17 cellular contexts compared by ENCODE assay signal in the genomic region with DNA sequence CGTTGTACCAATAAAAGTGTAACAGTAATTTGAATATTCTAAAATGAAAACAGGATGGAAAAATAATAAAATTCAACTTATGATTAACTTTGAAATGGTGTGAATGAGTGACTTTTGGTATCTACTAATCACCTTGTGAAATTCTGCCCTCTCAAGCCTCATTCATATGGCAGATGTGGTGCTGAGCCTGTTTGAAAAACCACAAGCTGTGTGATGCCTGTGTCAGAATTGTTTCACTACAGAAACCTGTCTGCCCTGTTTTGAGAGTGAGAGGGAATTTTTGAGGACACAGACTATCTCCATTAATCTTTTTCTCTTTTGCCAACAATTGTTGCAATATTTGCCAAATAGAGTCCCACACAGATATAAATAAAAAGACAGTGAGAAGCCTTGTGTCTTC. TPM values are rescaled to one million over a fixed set of nuclear protein-coding genes. Genes with fewer than 3 reads are reported as not detected.
DNase-seq lines count a peak whose midpoint lies in the region; ATAC-seq and TF ChIP-seq lines count a peak whose summit lies in the region.
"Had no signal": no experiment of that assay in that cellular context is flagged by ENCODE, and none has a peak within 500 bp of the region (broad histone marks: within the 10 kb centered on the region; RNA-seq: fewer than 3 reads in every experiment).

No MANE protein-coding gene starts in this region.

- no peaks in the 10 kb centered on the region for H3K27me3 ChIP-seq in gastroesophageal sphincter

- DNase-seq in LNCaP clone FGC (ENCODE audit: low read depth) = peak; percentile 63
- DNase-seq in HuH-7.5 (ENCODE audit: low spot score) = no peak
- DNase-seq: activated B cell treated with CpG ODN at 0.5 μM for 24 hours; activated T-cell treated with anti-CD3 and anti-CD28 coated beads, Interleukin-2, amount 50 U/mL, for 4 hours; amygdala; C1 segment of cervical spinal cord; MV-4-11 had no signal

- H3K4me3 ChIP-seq in LNCaP clone FGC (ENCODE audit: low read depth, low read length) (no peak overlapping the region), gastroesophageal sphincter (no peak overlapping the region)

- peaks cover 0 to 18% (median 0%) of the 10 kb centered on the region in 3 donors for H3K4me1 ChIP-seq in gastroesophageal sphincter

- TF ChIP-seq POLR2A in gastroesophageal sphincter (IDR thresholded peaks at IDR 0.05) = no peak

- no peak for TF ChIP-seq EP300 in gastroesophageal sphincter (IDR thresholded peaks at IDR 0.05)

- 29 to 75% methylated on average over 1 of the region's 1 CpG for WGBS in gastroesophageal sphincter (ENCODE audit: low coverage in 1 of 2), 2 donors

- H3K9me3 ChIP-seq in gastroesophageal sphincter = no peaks in the 10 kb centered on the region

- TF ChIP-seq CTCF in LNCaP clone FGC (IDR thresholded peaks at IDR 0.05; ENCODE audit: control insufficient read depth, extremely low read depth, insufficient read depth) = no peak
- no peak for TF ChIP-seq CTCF in gastroesophageal sphincter (IDR thresholded peaks at IDR 0.05)

- H3K36me3 ChIP-seq in gastroesophageal sphincter = no peaks in the 10 kb centered on the region

- no peak overlapping the region for H3K27ac ChIP-seq in gastroesophageal sphincter

- ATAC-seq in GM18517 (IDR thresholded peaks at IDR 0.05; ENCODE audit: unreplicated experiment) = peak; percentile 46
- peak; percentile 30 for ATAC-seq in GM19324 (IDR thresholded peaks at IDR 0.05; ENCODE audit: low FRiP score, unreplicated experiment)
- peak; percentile 20 for ATAC-seq in HG02759 (IDR thresholded peaks at IDR 0.05; ENCODE audit: unreplicated experiment)
- ATAC-seq in esophagus mucosa = no peak
- no peak for ATAC-seq in GM19467 (IDR thresholded peaks at IDR 0.05; ENCODE audit: unreplicated experiment)
- no peak for ATAC-seq in gastroesophageal sphincter
- ATAC-seq: activated T-cell treated with anti-CD3 and anti-CD28 coated beads, Interleukin-2, amount 50 U/mL, for 4 hours had no signal

RNA-seq across cellular contexts. Expression of gene RNU6-7, which starts 3.9 kb away (rescaled TPM):
- not detected for total RNA-seq in esophagus mucosa
- not detected for total RNA-seq in gastroesophageal sphincter
- total RNA-seq: activated B cell treated with CpG ODN at 0.5 μM for 24 hours; activated T-cell treated with anti-CD3 and anti-CD28 coated beads, Interleukin-2, amount 50 U/mL, for 4 hours; dermis microvascular lymphatic vessel endothelial cell; OCI-LY7; skeletal muscle tissue; temporal lobe had no signal

RNA-seq across cellular contexts. Expression of gene RNU6-8, which starts 5.2 kb away (rescaled TPM):
- total RNA-seq in esophagus mucosa (not detected), gastroesophageal sphincter (not detected)
- total RNA-seq: activated B cell treated with CpG ODN at 0.5 μM for 24 hours; activated T-cell treated with anti-CD3 and anti-CD28 coated beads, Interleukin-2, amount 50 U/mL, for 4 hours; dermis microvascular lymphatic vessel endothelial cell; OCI-LY7; skeletal muscle tissue; temporal lobe had no signal

Comparison
In these comparisons a context has a peak if more than half of its experiments do, and no peak if none do; other contexts are left out.
1. ATAC-seq: peak in GM18517 (single experiment), GM19324 (single experiment) and HG02759 (single experiment); none in esophagus mucosa (single experiment), GM19467 (single experiment) and gastroesophageal sphincter (single experiment).